Comparison of ENCODE assay signal across 13 cellular contexts in the genomic region with DNA sequence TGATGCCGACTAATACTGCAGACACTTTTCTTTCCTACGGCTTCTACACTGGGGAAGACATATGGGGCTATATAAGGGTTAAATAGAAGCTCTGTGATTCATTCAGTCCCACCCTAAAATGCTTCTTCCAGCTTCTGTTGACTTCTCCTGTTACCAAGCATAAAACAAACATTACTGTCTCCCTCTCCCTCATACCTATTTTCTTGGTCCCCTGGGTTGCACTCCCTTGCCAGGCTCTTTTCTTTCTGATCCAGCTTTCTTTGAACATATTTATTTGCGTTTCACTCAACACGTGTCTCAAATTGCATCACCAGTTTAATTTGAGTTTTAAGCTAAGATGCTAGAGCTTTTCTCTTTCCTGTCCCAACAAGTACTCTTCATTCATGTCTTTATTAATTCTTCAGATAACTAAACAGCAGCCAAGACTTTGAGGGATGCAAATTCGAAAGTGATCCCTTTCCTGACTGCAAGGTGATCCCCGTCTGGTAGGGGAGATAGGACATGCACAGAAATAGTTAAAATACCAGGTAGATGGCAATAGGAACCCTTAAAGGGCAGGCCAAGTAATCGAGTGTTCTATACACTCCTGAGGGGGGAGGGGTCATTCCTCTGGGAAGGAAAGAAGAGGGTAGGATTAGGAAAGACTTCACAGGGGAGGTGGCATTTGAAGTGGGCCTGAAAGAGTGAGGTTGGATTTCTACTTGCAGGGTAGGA.
DNase-seq lines count a peak whose midpoint lies in the region; ATAC-seq, FAIRE-seq and TF ChIP-seq lines count a peak whose summit lies in the region.
"Had no signal": no experiment of that assay in that cellular context is flagged by ENCODE, and none has a peak within 500 bp of the region (broad histone marks: within the 10 kb centered on the region; RNA-seq: fewer than 3 reads in every experiment).

No MANE protein-coding gene starts in this region.

- TF ChIP-seq POLR2A in H1 (IDR thresholded peaks at IDR 0.05; ENCODE audit: control extremely low read depth in 1 of 2, low read depth in 2 of 2, low read length in 2 of 2), result no peak

- no peak overlapping the region; the same call in 1 of the 2 replicates for H2BK5ac ChIP-seq in H1 (ENCODE audit: low read depth, low read length)

- H2AK5ac ChIP-seq in H1 (ENCODE audit: low read depth, low read length), result no peak overlapping the region

- no peak overlapping the region; the same call in 1 of the 2 replicates for H2BK15ac ChIP-seq in H1 (ENCODE audit: low read length)

- no peak overlapping the region for H3K27ac ChIP-seq in HEK293 (ENCODE audit: extremely low read depth, low read depth, low read length)
- no peak overlapping the region for H3K27ac ChIP-seq in H1 (ENCODE audit: low read depth, low read length)
- no peak overlapping the region for H3K27ac ChIP-seq in neural progenitor cell

- no peaks in the 10 kb centered on the region for H3K79me1 ChIP-seq in H1 (ENCODE audit: low read depth, low read length)

- H3K36me3 Mint-ChIP-seq in neural progenitor cell, result no peaks in the 10 kb centered on the region
- H3K36me3 Mint-ChIP-seq: memory B cell had no signal

- H3K4ac ChIP-seq in H1 (replicated peaks; ENCODE audit: insufficient read length, low read depth, low read length), result no peak overlapping the region

- DNase-seq in NCI-H2196 (lab: John Stamatoyannopoulos, UW; ENCODE audit: unreplicated experiment), result peak; percentile 47
- no peak for DNase-seq in H1 (ENCODE audit: low read depth in 1 of 2, low spot score in 2 of 2)
- peak; percentile 20 for DNase-seq in neural progenitor cell (ENCODE audit: low spot score)
- no peak for DNase-seq in ACHN
- DNase-seq: caudate nucleus, NCI-H526 treated with DMSO at 0.1 percent for 48 hours, Right ventricle myocardium superior had no signal

- H3K9me3 ChIP-seq in HEK293 (ENCODE audit: control insufficient read depth, insufficient read depth, low read depth, low read length) (no peaks in the 10 kb centered on the region), H1 (ENCODE audit: insufficient read depth in 2 of 2, low read depth in 1 of 2, low read length in 1 of 2) (no peaks in the 10 kb centered on the region), neural progenitor cell (ENCODE audit: low read depth) (no peaks in the 10 kb centered on the region)

- TF ChIP-seq CTCF in HEK293 (tag by site-specific recombination; IDR thresholded peaks at IDR 0.05), result no peak
- TF ChIP-seq CTCF in H1 (IDR thresholded peaks at IDR 0.05; ENCODE audit: control extremely low read depth in 1 of 3, insufficient read depth in 1 of 3, low read depth in 1 of 3, low read length in 3 of 3), result no peak
- no peak for TF ChIP-seq CTCF in neural progenitor cell (IDR thresholded peaks at IDR 0.05)

- no peak overlapping the region for H4K91ac ChIP-seq in H1 (replicated peaks; ENCODE audit: insufficient read length, low read length)

- H4K20me1 ChIP-seq in H1 (replicated peaks in 1 of 2; ENCODE audit: control insufficient read depth in 1 of 2, insufficient read depth in 2 of 2, low read length in 2 of 2) (no peaks in the 10 kb centered on the region), neural progenitor cell (ENCODE audit: low read depth) (no peaks in the 10 kb centered on the region)

- TF ChIP-seq EP300 in H1 (IDR thresholded peaks at IDR 0.05; ENCODE audit: borderline replicate concordance in 1 of 2, low read depth in 2 of 2, low read length in 2 of 2), result no peak

- H2BK12ac ChIP-seq in H1 (ENCODE audit: low read depth, low read length), result no peak overlapping the region

- peaks cover 3% of the 10 kb centered on the region for H3K27me3 Mint-ChIP-seq in neural progenitor cell (ENCODE audit: insufficient read depth, low read depth)

- no peaks in the 10 kb centered on the region for H3F3A ChIP-seq in neural progenitor cell (ENCODE audit: low read depth)

- 0 out of 2 replicates have a peak overlapping the region, but pooled peaks have one; percentile 52 for H2BK20ac ChIP-seq in H1 (ENCODE audit: low read length)

- CTCF ChIA-PET in HEK293 (lab: Yijun Ruan, JAX), result interaction anchor here (0.6 kb wide), 1 partner anchor 203 kb away, joined by 4 read pairs; no protein-coding TSS in a partner anchor
- CTCF ChIA-PET in H1 (lab: Charles Lee; ENCODE audit: partially characterized antibody), result interaction anchor here (1.2 to 1.9 kb wide), 2 partner anchors 30 to 203 kb away, joined by 3 to 5 read pairs; no protein-coding TSS in a partner anchor

- H3K56ac ChIP-seq in H1 (replicated peaks; ENCODE audit: insufficient read length, low read depth, low read length), result no peak overlapping the region

- no peak overlapping the region for H3K27ac Mint-ChIP-seq in neural progenitor cell
- H3K27ac Mint-ChIP-seq: memory B cell had no signal

- H3K23me2 ChIP-seq in H1 (ENCODE audit: low read depth, low read length), result no peaks in the 10 kb centered on the region

- H4K5ac ChIP-seq in H1 (ENCODE audit: insufficient read length, low read depth, low read length), result no peak overlapping the region

- no peak for TF ChIP-seq RAD21 in H1 (IDR thresholded peaks at IDR 0.05 in 1 of 2, conservative IDR thresholded peaks at IDR 0.05 in 1 of 2; ENCODE audit: low read depth in 2 of 2, low read length in 2 of 2)

- H4K8ac ChIP-seq in H1 (ENCODE audit: extremely low read depth, insufficient read depth, low read length), result no peak overlapping the region

- H3K79me2 ChIP-seq in H1 (ENCODE audit: control insufficient read depth in 1 of 2, insufficient read depth in 2 of 2, low read length in 2 of 2) (no peaks in the 10 kb centered on the region), neural progenitor cell (ENCODE audit: low read depth) (no peaks in the 10 kb centered on the region)

- H3K27me3 ChIP-seq in H1 (replicated peaks in 1 of 4; ENCODE audit: control insufficient read depth in 3 of 4, extremely low read depth in 1 of 4, insufficient read depth in 3 of 4, low read length in 3 of 4), result no peaks in the 10 kb centered on the region
- no peaks in the 10 kb centered on the region for H3K27me3 ChIP-seq in neural progenitor cell

- no peaks in the 10 kb centered on the region for H3K9me3 Mint-ChIP-seq in neural progenitor cell
- H3K9me3 Mint-ChIP-seq: memory B cell had no signal

- no peak for FAIRE-seq in H1 (lab: Jason Lieb, UNC)
- FAIRE-seq: TTC549 had no signal

- no peak for ATAC-seq in HG03039 (IDR thresholded peaks at IDR 0.05; ENCODE audit: unreplicated experiment)
- no peak for ATAC-seq in HG03565 (IDR thresholded peaks at IDR 0.05; ENCODE audit: unreplicated experiment)

- H3K14ac ChIP-seq in H1 (ENCODE audit: insufficient read length), result no peak overlapping the region

- no peak overlapping the region; a peak in 1 of 4 replicates for H3K4me2 ChIP-seq in H1 (ENCODE audit: insufficient read depth in 1 of 2, low read depth in 2 of 2, low read length in 2 of 2)
- H3K4me2 ChIP-seq in neural progenitor cell, result no peak overlapping the region

- peak overlapping the region; percentile 66; the same call in 1 of the 2 replicates for H2AFZ ChIP-seq in H1 (ENCODE audit: low read length)
- no peak overlapping the region for H2AFZ ChIP-seq in neural progenitor cell (replicated peaks)

- H3K4me1 Mint-ChIP-seq in neural progenitor cell, result peaks cover 2% of the 10 kb centered on the region

- no peak overlapping the region for H3K4me3 Mint-ChIP-seq in neural progenitor cell
- H3K4me3 Mint-ChIP-seq: memory B cell had no signal

- POLR2A ChIA-PET in HEK293 (lab: Yijun Ruan, JAX) (no interaction called here), H1 (lab: Charles Lee; ENCODE audit: partially characterized antibody) (no interaction called here)

- in situ Hi-C loops in ACHN (cut with HindIII; ENCODE audit: low pct_ligation_motif_present, low pct_unique_long_range_greater_than_20kb, low sequenced_read_pairs), result no loop called here

- no peak overlapping the region for H3K23ac ChIP-seq in H1 (ENCODE audit: insufficient read length)

- H2BK120ac ChIP-seq in H1 (replicated peaks; ENCODE audit: low read depth, low read length), result no peak overlapping the region

- H3K18ac ChIP-seq in H1 (ENCODE audit: extremely low read depth, low read length), result no peak overlapping the region

- H3K4me1 ChIP-seq in HEK293 (ENCODE audit: control insufficient read depth, insufficient read depth, low read length) (no peaks in the 10 kb centered on the region), H1 (replicated peaks in 1 of 4; ENCODE audit: control insufficient read depth in 3 of 4, insufficient read depth in 4 of 4, low read length in 3 of 4) (peaks cover 0 to 5% (median 2%) of the 10 kb centered on the region in 4 experiments; a peak in 4 of 7 replicates), neural progenitor cell (peaks cover 6% of the 10 kb centered on the region)

- H3K4me3 ChIP-seq in HEK293 (ENCODE audit: low read depth, low read length), result no peak overlapping the region
- no peak overlapping the region for H3K4me3 ChIP-seq in H1 (ENCODE audit: extremely low read depth in 1 of 4, insufficient read depth in 2 of 4, low read depth in 3 of 4, low read length in 4 of 4)
- H3K4me3 ChIP-seq in neural progenitor cell, result no peak overlapping the region
- H3K4me3 ChIP-seq: skin epidermis had no signal

- H3K36me3 ChIP-seq in HEK293 (ENCODE audit: control insufficient read depth in 2 of 2, insufficient read depth in 1 of 2, low read length in 2 of 2), result no peaks in the 10 kb centered on the region
- H3K36me3 ChIP-seq in H1 (ENCODE audit: control insufficient read depth in 2 of 4, insufficient read depth in 4 of 4, low read length in 3 of 4), result no peaks in the 10 kb centered on the region
- H3K36me3 ChIP-seq in neural progenitor cell, result no peaks in the 10 kb centered on the region

- H3K9ac ChIP-seq in H1 (replicated peaks in 1 of 4; ENCODE audit: extremely low read depth in 1 of 4, low read depth in 3 of 4, low read length in 3 of 4), result no peak overlapping the region
- no peak overlapping the region for H3K9ac ChIP-seq in neural progenitor cell

- WGBS in H1 (ENCODE audit: extremely low coverage in 1 of 2, insufficient coverage in 1 of 2, insufficient read length in 1 of 2, insufficient replicate concordance in 2 of 2, low coverage in 1 of 2, low lambda C conversion rate in 2 of 2, missing lambda C conversion rate in 1 of 2), 2 experiments, result 86% methylated on average over 7 of the region's 7 CpGs; no CpG with 5 or more reads in 1 of the 2 experiments

TF ChIP-seq in HEK293, 187 proteins besides CTCF, POLR2A, EP300 and RAD21 (continues in another document):
- 0 out of 2 replicates have a peak, but pooled peaks have one; percentile 25 for TF ChIP-seq SCRT2 (tag by site-specific recombination; IDR thresholded peaks at IDR 0.05)
- no peak for TF ChIP-seq SCRT1 (tag by site-specific recombination; IDR thresholded peaks at IDR 0.05; ENCODE audit: borderline replicate concordance)
- peak; percentile 75 for TF ChIP-seq GLIS1 (tag by site-specific recombination; IDR thresholded peaks at IDR 0.05)
- TF ChIP-seq ZBTB17 (tag by site-specific recombination; IDR thresholded peaks at IDR 0.05), result peak; percentile 35; the same call in 1 of the 2 replicates

TF ChIP-seq in H1, 55 proteins besides CTCF, POLR2A, EP300 and RAD21 (continues in another document):
- no peak for TF ChIP-seq KDM4A (IDR thresholded peaks at IDR 0.05; ENCODE audit: low read depth, low read length, severe bottlenecking)
- no peak for TF ChIP-seq CEBPB (IDR thresholded peaks at IDR 0.05; ENCODE audit: low read depth, low read length)
- TF ChIP-seq SIX5 (IDR thresholded peaks at IDR 0.05; ENCODE audit: low read depth, low read length), result no peak
- no peak for TF ChIP-seq EZH2 (IDR thresholded peaks at IDR 0.05; ENCODE audit: low read depth, low read length, severe bottlenecking)
- TF ChIP-seq SRF (IDR thresholded peaks at IDR 0.05; ENCODE audit: low read depth, low read length), result no peak

Comparison
In these comparisons a context has a peak if more than half of its experiments do, and no peak if none do; other contexts are left out.
1. DNase-seq: peak in NCI-H2196 (single experiment) and neural progenitor cell (single experiment); none in H1 (0 of 2) and ACHN (single experiment).